ENCODE assay signal across 21 cellular contexts in the genomic region with DNA sequence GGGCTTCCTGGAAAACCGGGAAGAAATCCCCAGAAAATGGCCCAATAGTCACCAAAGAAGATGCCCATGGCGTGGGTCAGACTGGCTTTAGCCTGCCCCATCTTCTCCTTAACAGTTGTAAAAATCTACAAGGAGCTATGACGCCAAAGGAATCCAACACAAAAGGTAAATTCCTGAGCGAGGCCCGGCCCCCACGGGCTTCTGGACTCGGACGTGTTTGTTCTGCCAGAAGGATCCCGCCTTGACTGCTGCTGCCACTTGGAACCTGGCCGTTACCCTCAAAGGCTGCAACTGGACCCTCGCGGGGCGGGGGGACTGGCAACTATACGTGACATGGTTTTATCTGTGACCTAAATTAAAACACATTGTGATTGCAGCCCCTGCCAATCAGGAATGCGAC. TPM values are rescaled to one million over a fixed set of nuclear protein-coding genes. Genes with fewer than 3 reads are reported as not detected.
DNase-seq lines count a peak whose midpoint lies in the region; ATAC-seq and TF ChIP-seq lines count a peak whose summit lies in the region.
"Had no signal": no experiment of that assay in that cellular context is flagged by ENCODE, and none has a peak within 500 bp of the region (broad histone marks: within the 10 kb centered on the region; RNA-seq: fewer than 3 reads in every experiment).

No MANE protein-coding gene starts in this region.

- no peaks in the 10 kb centered on the region for H3K79me2 ChIP-seq in Karpas-422 (ENCODE audit: low read length)
- H3K79me2 ChIP-seq: parathyroid adenoma had no signal

- TF ChIP-seq POLR2A in suprapubic skin (IDR thresholded peaks at IDR 0.05) (no peak), erythroblast (IDR thresholded peaks at IDR 0.05; ENCODE audit: low read length) (no peak)

- peak; percentile 23 for ATAC-seq in left lung
- ATAC-seq: GM23338, left colon had no signal

- no peak overlapping the region for H2AFZ ChIP-seq in Karpas-422 (ENCODE audit: low read length)
- H2AFZ ChIP-seq: GM23338, parathyroid adenoma had no signal

- peaks cover 43% of the 10 kb centered on the region for H3K4me1 ChIP-seq in Karpas-422 (ENCODE audit: low read length)
- peaks cover 0 to 31% of the 10 kb centered on the region in 2 donors for H3K4me1 ChIP-seq in left lung
- peaks cover 19% of the 10 kb centered on the region for H3K4me1 ChIP-seq in suprapubic skin
- H3K4me1 ChIP-seq: parathyroid adenoma had no signal

- H3K9me3 ChIP-seq in Karpas-422 (ENCODE audit: low read length) (no peaks in the 10 kb centered on the region; the same call in 1 of the 2 replicates), left lung (no peaks in the 10 kb centered on the region), suprapubic skin (no peaks in the 10 kb centered on the region)

- TF ChIP-seq EP300 in suprapubic skin (IDR thresholded peaks at IDR 0.05): no peak

- H3K4me3 ChIP-seq in Karpas-422 (ENCODE audit: low read length) (no peak overlapping the region), left lung (no peak overlapping the region), suprapubic skin (no peak overlapping the region)
- H3K4me3 ChIP-seq: GM23338 had no signal

- no peaks in the 10 kb centered on the region for H3K36me3 ChIP-seq in Karpas-422 (ENCODE audit: insufficient read depth, low read length)
- H3K36me3 ChIP-seq in left lung: peaks cover 0 to 51% of the 10 kb centered on the region in 2 donors
- H3K36me3 ChIP-seq in suprapubic skin: peaks cover 33% of the 10 kb centered on the region

- H3K9ac ChIP-seq in Karpas-422 (ENCODE audit: low read length): no peak overlapping the region
- H3K9ac ChIP-seq: parathyroid adenoma had no signal

- 89% methylated on average over 14 of the region's 15 CpGs for WGBS in suprapubic skin

- peak; percentile 42 for DNase-seq in activated effector memory CD4-positive, alpha-beta T cell treated with anti-CD3 and anti-CD28 coated beads, Interleukin-2, amount 50 U/mL, for 16 hours
- DNase-seq in activated effector memory CD4-positive, alpha-beta T cell treated with Interleukin-2 at 50 U/mL for 16 hours: no peak
- peak; percentile 27 for DNase-seq in Karpas-422
- DNase-seq in left lung: peak in 1 of 2 donors; percentile 41
- peak in 1 of 2 donors; percentile 62 for DNase-seq in suprapubic skin (ENCODE audit: low spot score in 2 of 2)
- DNase-seq in erythroblast (lab: John Stamatoyannopoulos, UW): no peak
- DNase-seq in NOMO-1 treated with DMSO at 0.1 percent for 48 hours (lab: John Stamatoyannopoulos, UW; ENCODE audit: unreplicated experiment): no peak
- DNase-seq in germinal center (ENCODE audit: low spot score): no peak
- DNase-seq: central memory CD4-positive, alpha-beta T cell; dermis blood vessel endothelial cell; DMS79; KBM-7; MM.1S; NCI-H1417; NCI-H2081 treated with DMSO at 0.1 percent for 48 hours; NCI-H82; SHP77 treated with DMSO at 0.1 percent for 48 hours; stimulated activated CD8-positive, alpha-beta memory T cell treated with anti-CD3 and anti-CD28 coated beads, Interleukin-4, amount 100 ng/mL, for 48 hours had no signal

- H4K20me1 ChIP-seq in Karpas-422 (ENCODE audit: insufficient read depth, low read depth, low read length): 0 out of 2 replicates have a peak, but pooled peaks cover 7% of the 10 kb centered on the region

- H3K27me3 ChIP-seq in Karpas-422 (ENCODE audit: low read length) (no peaks in the 10 kb centered on the region), left lung (no peaks in the 10 kb centered on the region), suprapubic skin (no peaks in the 10 kb centered on the region)

- H3K4me2 ChIP-seq in Karpas-422 (ENCODE audit: low read depth, low read length, poor library complexity, severe bottlenecking): no peak overlapping the region
- H3K4me2 ChIP-seq: GM23338 had no signal

- H3K9me2 ChIP-seq in Karpas-422 (replicated peaks; ENCODE audit: insufficient read depth, low read length): no peaks in the 10 kb centered on the region

- H3K27ac ChIP-seq in Karpas-422 (ENCODE audit: low read length) (no peak overlapping the region), left lung (no peak overlapping the region), suprapubic skin (peak overlapping the region; percentile 15)
- H3K27ac ChIP-seq: parathyroid adenoma had no signal

- TF ChIP-seq CTCF in left lung (IDR thresholded peaks at IDR 0.05) (no peak), suprapubic skin (IDR thresholded peaks at IDR 0.05) (no peak)

- intact Hi-C loops in left lung (cut with DNase I): no loop called here

RNA-seq across cellular contexts. Expression of a gene that starts 54.5 kb away (rescaled TPM):
- 32.1 and 56.9 TPM in 2 replicates for total RNA-seq in Karpas-422 (2014; rRNA removed; shearing (Covaris generic); ENCODE audit: low replicate concordance)
- total RNA-seq in left lung (10 to 100 TPM; 28.5 to 40.2 TPM), suprapubic skin (10 to 100 TPM; 68.2 to 94.5 (median 83.8) TPM)

Comparison
In these comparisons a context has a peak if more than half of its experiments do, and no peak if none do; other contexts are left out.
1. DNase-seq: peak in activated effector memory CD4-positive, alpha-beta T cell treated with anti-CD3 and anti-CD28 coated beads, Interleukin-2, amount 50 U/mL, for 16 hours (single experiment) and Karpas-422 (single experiment); none in activated effector memory CD4-positive, alpha-beta T cell treated with Interleukin-2 at 50 U/mL for 16 hours (single experiment), erythroblast (0 of 2), NOMO-1 treated with DMSO at 0.1 percent for 48 hours (single experiment) and germinal center (single experiment).